In the genomic region with DNA sequence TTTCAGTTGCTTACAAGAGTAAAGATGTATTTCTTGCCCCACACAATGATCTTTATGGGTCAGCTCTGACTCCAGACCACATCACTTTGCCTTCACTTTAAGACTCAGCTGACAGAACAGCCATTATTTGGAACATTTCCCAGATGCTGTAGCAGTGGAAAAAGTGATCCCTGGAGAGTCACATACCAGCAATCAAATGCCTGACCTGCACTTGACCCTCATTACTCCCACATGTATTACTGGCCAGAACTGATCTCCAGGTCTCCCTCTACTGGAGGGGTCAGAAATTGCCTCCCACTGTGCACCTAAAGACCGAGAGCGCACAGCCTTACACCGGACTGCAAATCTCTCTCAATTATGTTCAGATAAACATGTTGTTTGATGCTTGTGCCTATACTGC, we compare ENCODE assay signal across 10 cellular contexts.
DNase-seq lines count a peak whose midpoint lies in the region; TF ChIP-seq lines count a peak whose summit lies in the region.
"Had no signal": no experiment of that assay in that cellular context is flagged by ENCODE, and none has a peak within 500 bp of the region (broad histone marks: within the 10 kb centered on the region; RNA-seq: fewer than 3 reads in every experiment).

No MANE protein-coding gene starts in this region.

- WGBS in endodermal cell (ENCODE audit: insufficient coverage in 1 of 2, insufficient read length in 1 of 2), 2 experiments = 98% methylated on average over 3 of the region's 3 CpGs; no CpG with 5 or more reads in 1 of the 2 experiments

- H3K27ac Mint-ChIP-seq in endodermal cell = no peak overlapping the region

- DNase-seq in GM04504 (ENCODE audit: low read depth) (peak; percentile 89), NB4 (ENCODE audit: low read depth) (peak; percentile 24), endodermal cell (no peak), non-pigmented ciliary epithelial cell (ENCODE audit: low read depth) (peak; percentile 83), DMS114 treated with DMSO at 0.1 percent for 48 hours (lab: John Stamatoyannopoulos, UW; ENCODE audit: unreplicated experiment) (no peak), dorsolateral prefrontal cortex (no peak)
- DNase-seq in activated CD8-positive, alpha-beta memory T cell treated with anti-CD3 and anti-CD28 coated beads for 24 hours = no peak
- DNase-seq in activated CD4-positive, alpha-beta T cell treated with anti-CD3 and anti-CD28 coated beads, Interleukin-2, amount 50 U/mL, for 1 hour = no peak
- DNase-seq: activated T-cell treated with anti-CD3 and anti-CD28 coated beads, Interleukin-2, amount 50 U/mL, for 4 hours; NCI-H510A had no signal

- H3K4me3 Mint-ChIP-seq in endodermal cell = no peak overlapping the region
- H3K4me3 Mint-ChIP-seq: activated T-cell treated with anti-CD3 and anti-CD28 coated beads, Interleukin-2, amount 50 U/mL, for 4 hours had no signal

- no peaks in the 10 kb centered on the region for H3K9me3 Mint-ChIP-seq in endodermal cell
- H3K9me3 Mint-ChIP-seq: activated T-cell treated with anti-CD3 and anti-CD28 coated beads, Interleukin-2, amount 50 U/mL, for 4 hours had no signal

- H3K27ac ChIP-seq in endodermal cell (ENCODE audit: low read depth, low read length) = no peak overlapping the region
- no peak overlapping the region for H3K27ac ChIP-seq in dorsolateral prefrontal cortex

- peaks cover under 1% of the 10 kb centered on the region for H3K27me3 Mint-ChIP-seq in endodermal cell (ENCODE audit: insufficient read depth)

- intact Hi-C loops in dorsolateral prefrontal cortex (cut with DNase I) = no loop called here

- H3K4me1 Mint-ChIP-seq in endodermal cell = peaks cover 5% of the 10 kb centered on the region

- no peak overlapping the region for H3K9ac ChIP-seq in endodermal cell (ENCODE audit: extremely low read depth, low read length, poor library complexity, severe bottlenecking)

- no peak overlapping the region for H3K4me3 ChIP-seq in NB4 (ENCODE audit: low read depth, low read length)
- no peak overlapping the region for H3K4me3 ChIP-seq in endodermal cell (ENCODE audit: low read length)
- no peak overlapping the region for H3K4me3 ChIP-seq in dorsolateral prefrontal cortex

- H3K27me3 ChIP-seq in endodermal cell (ENCODE audit: control insufficient read depth, insufficient read depth, low read length, poor library complexity, severe bottlenecking) (no peaks in the 10 kb centered on the region), dorsolateral prefrontal cortex (no peaks in the 10 kb centered on the region)

- no peaks in the 10 kb centered on the region for H3K9me3 ChIP-seq in endodermal cell (ENCODE audit: control insufficient read depth, low read length)

- peaks cover 5% of the 10 kb centered on the region for H3K4me1 ChIP-seq in endodermal cell (ENCODE audit: control insufficient read depth, insufficient read depth, low read length)

- TF ChIP-seq POLR2A in NB4 (IDR thresholded peaks at IDR 0.05; ENCODE audit: extremely low read depth, insufficient read length) = no peak

- TF ChIP-seq CTCF in NB4 (IDR thresholded peaks at IDR 0.05; ENCODE audit: low read depth, low read length) (peak; percentile 35), endodermal cell (conservative IDR thresholded peaks at IDR 0.05) (peak; percentile 60), dorsolateral prefrontal cortex (IDR thresholded peaks at IDR 0.05 in 54 of 56, conservative IDR thresholded peaks at IDR 0.05 in 2 of 56; ENCODE audit: low read depth in 1 of 56, partially characterized antibody in 56 of 56) (peak in 2 of 56 donors; percentile 4 to 15)

- no peaks in the 10 kb centered on the region for H3K36me3 ChIP-seq in endodermal cell (ENCODE audit: control insufficient read depth, insufficient read depth, low read length)

- no peaks in the 10 kb centered on the region for H3K36me3 Mint-ChIP-seq in endodermal cell (ENCODE audit: low read depth)

Comparison
In these comparisons a context has a peak if more than half of its experiments do, and no peak if none do; other contexts are left out.
1. DNase-seq: peak in GM04504 (single experiment), NB4 (single experiment) and non-pigmented ciliary epithelial cell (single experiment); none in endodermal cell (single experiment), DMS114 treated with DMSO at 0.1 percent for 48 hours (single experiment), activated CD8-positive, alpha-beta memory T cell treated with anti-CD3 and anti-CD28 coated beads for 24 hours (single experiment), dorsolateral prefrontal cortex (0 of 10) and activated CD4-positive, alpha-beta T cell treated with anti-CD3 and anti-CD28 coated beads, Interleukin-2, amount 50 U/mL, for 1 hour (single experiment).